ENCODE assay signal across 12 cellular contexts in the genomic region with DNA sequence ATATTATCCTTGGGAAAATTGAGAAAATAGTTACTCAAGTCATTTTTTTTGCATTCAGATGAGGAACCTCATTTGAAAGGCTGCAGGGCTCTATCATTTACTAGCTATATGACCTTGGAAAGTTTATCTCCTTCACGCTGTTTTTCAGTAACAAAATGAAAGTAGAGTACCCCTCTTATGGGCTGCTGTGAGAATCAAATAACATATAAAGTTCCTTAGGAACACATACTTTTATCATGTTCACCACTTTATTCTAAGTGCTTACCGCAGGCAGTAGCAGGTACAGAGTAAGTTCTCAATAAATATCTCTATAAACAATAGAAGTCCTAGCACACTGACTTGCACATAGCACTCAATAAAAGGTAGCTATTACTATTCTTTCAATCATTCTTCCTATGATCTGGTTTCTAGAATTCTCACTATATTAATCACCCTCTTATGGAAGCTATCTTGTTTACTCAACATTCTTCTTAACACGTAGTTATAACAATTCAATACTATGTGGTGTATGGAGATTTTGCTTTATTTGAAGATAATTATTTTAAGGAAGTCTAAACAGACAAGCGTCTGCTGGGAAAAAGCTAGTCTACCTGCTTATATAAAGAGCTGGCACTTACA. TPM values are rescaled to one million over a fixed set of nuclear protein-coding genes. Genes with fewer than 3 reads are reported as not detected.
DNase-seq lines count a peak whose midpoint lies in the region; ATAC-seq, FAIRE-seq and TF ChIP-seq lines count a peak whose summit lies in the region.
"Had no signal": no experiment of that assay in that cellular context is flagged by ENCODE, and none has a peak within 500 bp of the region (broad histone marks: within the 10 kb centered on the region; RNA-seq: fewer than 3 reads in every experiment).

No MANE protein-coding gene starts in this region.

- no peak for TF ChIP-seq CTCF in HepG2 (CRISPR knock-in tag; IDR thresholded peaks at IDR 0.05)
- TF ChIP-seq CTCF in right lobe of liver (IDR thresholded peaks at IDR 0.05), result no peak
- TF ChIP-seq CTCF in lower lobe of right lung (IDR thresholded peaks at IDR 0.05), result no peak

- DNase-seq in HepG2 (ENCODE audit: low spot score) (no peak), right lobe of liver (no peak), lower lobe of right lung (no peak), 8988T (no peak), aorta (no peak)
- DNase-seq in activated T-helper 2 cell treated with anti-CD3 and anti-CD28 coated beads, Interferon-gamma antibody, Interleukin-2, Interleukin-4, amounts not matched to agents 10 μg/mL and 5 μg/mL and 100 μg/mL, durations not matched to agents 14 hours and 24 hours and 36 hours (ENCODE audit: low spot score), result no peak
- DNase-seq in stimulated activated CD4-positive, alpha-beta T cell treated with anti-CD3 and anti-CD28 coated beads, Interleukin-2, amount 100 ng/mL, for 24 hours, result no peak
- DNase-seq: Kasumi-1; NK-92 treated with Interleukin-12 subunit alpha and Interleukin-12 subunit beta, amount 100 ng/mL, for 24 hours; stimulated activated CD4-positive, alpha-beta T cell treated with anti-CD3 and anti-CD28 coated beads, Interleukin-4, amount 100 ng/mL, for 1 hour had no signal

- peaks cover 43% of the 10 kb centered on the region for H3K79me2 ChIP-seq in HepG2 (ENCODE audit: insufficient read depth, low read length)

- TF ChIP-seq EP300 in HepG2 (IDR thresholded peaks at IDR 0.05; ENCODE audit: low read depth in 2 of 2, low read length in 2 of 2) (no peak), HepG2 (CRISPR knock-in tag; IDR thresholded peaks at IDR 0.05; ENCODE audit: borderline replicate concordance) (no peak)

- CTCF ChIA-PET in HepG2 (lab: Yijun Ruan, JAX; ENCODE audit: low intra/inter-chr PET ratio, low total read pairs), result no interaction called here

- H3K4me2 ChIP-seq in HepG2 (ENCODE audit: low read depth, low read length), result peak overlapping the region; percentile 97

- H3K27ac ChIP-seq in HepG2 (ENCODE audit: extremely low read length, insufficient read depth, low read length) (no peak overlapping the region), right lobe of liver (no peak overlapping the region), lower lobe of right lung (peak overlapping the region; percentile 98), aorta (ENCODE audit: low read depth in 1 of 2, low read length in 2 of 2) (no peak overlapping the region)

- H3K4me3 ChIP-seq in HepG2 (replicated peaks in 1 of 3; ENCODE audit: insufficient read depth in 1 of 3, low read depth in 2 of 3, low read length in 3 of 3) (no peak overlapping the region; a peak in 1 of 6 replicates), right lobe of liver (peak overlapping the region in 1 of 3 donors; percentile 78), lower lobe of right lung (peak overlapping the region; percentile 74), aorta (ENCODE audit: low read length in 2 of 2) (no peak overlapping the region)
- H3K4me3 ChIP-seq: lung had no signal

- ATAC-seq in HepG2 (no peak), right lobe of liver (no peak), lower lobe of right lung (no peak), aorta (ENCODE audit: low FRiP score) (no peak), HG03432 (IDR thresholded peaks at IDR 0.05; ENCODE audit: unreplicated experiment) (no peak)

- WGBS in HepG2 (ENCODE audit: low lambda C conversion rate), result 98% methylated on average over 4 of the region's 4 CpGs
- WGBS in right lobe of liver (ENCODE audit: insufficient coverage, low coverage, low lambda C conversion rate, missing lambda C conversion rate), result 67% methylated on average over 4 of the region's 4 CpGs
- 76 to 85% methylated on average over 4 of the region's 4 CpGs for WGBS in aorta, 2 donors

- H3K9ac ChIP-seq in HepG2 (ENCODE audit: insufficient read depth, low read depth, low read length), result no peak overlapping the region

- intact Hi-C loops in HepG2 (cut with micrococcal nuclease; ENCODE audit: unreplicated experiment) (no loop called here), right lobe of liver (cut with DNase I) (no loop called here), lower lobe of right lung (cut with DNase I) (no loop called here), aorta (cut with DNase I) (loop anchor here in 1 of 2 donors (5.0 kb wide), 1 partner anchor 51 kb away; no protein-coding TSS in a partner anchor)
- intact Hi-C loops in activated T-helper 2 cell treated with anti-CD3 and anti-CD28 coated beads, Interferon-gamma antibody, Interleukin-2, Interleukin-4, amounts not matched to agents 10 μg/mL and 5 μg/mL and 100 μg/mL, durations not matched to agents 14 hours and 24 hours and 36 hours (cut with micrococcal nuclease), result no loop called here

- TF ChIP-seq POLR2A in HepG2 (IDR thresholded peaks at IDR 0.05; ENCODE audit: insufficient read depth in 1 of 2, low read depth in 2 of 2, low read length in 2 of 2), result no peak
- TF ChIP-seq POLR2A in right lobe of liver (IDR thresholded peaks at IDR 0.05), result no peak

- H4K20me1 ChIP-seq in HepG2 (ENCODE audit: insufficient read depth, low read length), result no peaks in the 10 kb centered on the region

- in situ Hi-C loops in HepG2 (cut with HindIII; ENCODE audit: extremely low pct_ligation_motif_present, low pct_unique_long_range_greater_than_20kb), result no loop called here

- H3K27me3 ChIP-seq in HepG2 (ENCODE audit: control insufficient read depth in 1 of 2, insufficient read depth in 2 of 2, low read length in 2 of 2), result peaks cover 0 to 3% of the 10 kb centered on the region in 2 experiments; a peak in 1 of 5 replicates
- no peaks in the 10 kb centered on the region for H3K27me3 ChIP-seq in right lobe of liver
- H3K27me3 ChIP-seq in lower lobe of right lung (ENCODE audit: low read depth), result no peaks in the 10 kb centered on the region
- H3K27me3 ChIP-seq in aorta (ENCODE audit: control insufficient read depth in 1 of 2, insufficient read depth in 2 of 2, low read length in 1 of 2), result no peaks in the 10 kb centered on the region

- H3K4me1 ChIP-seq in HepG2 (ENCODE audit: insufficient read depth, low read length) (peaks cover 37% of the 10 kb centered on the region), right lobe of liver (peaks cover 0 to 33% (median 6%) of the 10 kb centered on the region in 4 donors), lower lobe of right lung (peaks cover 38% of the 10 kb centered on the region), aorta (ENCODE audit: control insufficient read depth in 1 of 2, insufficient read depth in 2 of 2, low read length in 2 of 2) (peaks cover 0 to 4% of the 10 kb centered on the region in 2 donors)

- H3K36me3 Mint-ChIP-seq in activated T-helper 2 cell treated with anti-CD3 and anti-CD28 coated beads, Interferon-gamma antibody, Interleukin-2, Interleukin-4, amounts not matched to agents 10 μg/mL and 5 μg/mL and 100 μg/mL, durations not matched to agents 14 hours and 24 hours and 36 hours (ENCODE audit: low read depth), result peaks cover 38% of the 10 kb centered on the region

- BruUV-seq in HepG2 (replicated peaks; lab: Mats Ljungman, UMichigan), result no TSS peak

- no peaks in the 10 kb centered on the region for H3K9me3 Mint-ChIP-seq in activated T-helper 2 cell treated with anti-CD3 and anti-CD28 coated beads, Interferon-gamma antibody, Interleukin-2, Interleukin-4, amounts not matched to agents 10 μg/mL and 5 μg/mL and 100 μg/mL, durations not matched to agents 14 hours and 24 hours and 36 hours

- peaks cover 23% of the 10 kb centered on the region for H3K4me1 Mint-ChIP-seq in activated T-helper 2 cell treated with anti-CD3 and anti-CD28 coated beads, Interferon-gamma antibody, Interleukin-2, Interleukin-4, amounts not matched to agents 10 μg/mL and 5 μg/mL and 100 μg/mL, durations not matched to agents 14 hours and 24 hours and 36 hours (ENCODE audit: low read depth)

- no peak for FAIRE-seq in HepG2 (lab: Jason Lieb, UNC)

- H2AFZ ChIP-seq in HepG2 (ENCODE audit: low read length), result no peak overlapping the region

- H3K4me3 Mint-ChIP-seq in activated T-helper 2 cell treated with anti-CD3 and anti-CD28 coated beads, Interferon-gamma antibody, Interleukin-2, Interleukin-4, amounts not matched to agents 10 μg/mL and 5 μg/mL and 100 μg/mL, durations not matched to agents 14 hours and 24 hours and 36 hours (ENCODE audit: low read depth), result peak overlapping the region; percentile 92

- H3K36me3 ChIP-seq in HepG2 (replicated peaks in 1 of 2; ENCODE audit: control insufficient read depth in 1 of 2, insufficient read depth in 2 of 2, low read length in 2 of 2) (no peaks in the 10 kb centered on the region; a peak in 1 of 5 replicates), right lobe of liver (no peaks in the 10 kb centered on the region), lower lobe of right lung (peaks cover 4% of the 10 kb centered on the region), aorta (ENCODE audit: control insufficient read depth in 1 of 2, insufficient read depth in 2 of 2, low read length in 1 of 2) (no peaks in the 10 kb centered on the region)

- H3K9me3 ChIP-seq in HepG2 (ENCODE audit: low read length) (no peaks in the 10 kb centered on the region), right lobe of liver (no peaks in the 10 kb centered on the region), lower lobe of right lung (no peaks in the 10 kb centered on the region), aorta (ENCODE audit: control insufficient read depth, low read length) (no peaks in the 10 kb centered on the region)

- POLR2A ChIA-PET in HepG2 (lab: Yijun Ruan, JAX), result no interaction called here

- no peak overlapping the region for H3K27ac Mint-ChIP-seq in activated T-helper 2 cell treated with anti-CD3 and anti-CD28 coated beads, Interferon-gamma antibody, Interleukin-2, Interleukin-4, amounts not matched to agents 10 μg/mL and 5 μg/mL and 100 μg/mL, durations not matched to agents 14 hours and 24 hours and 36 hours

- no peaks in the 10 kb centered on the region for H3K27me3 Mint-ChIP-seq in activated T-helper 2 cell treated with anti-CD3 and anti-CD28 coated beads, Interferon-gamma antibody, Interleukin-2, Interleukin-4, amounts not matched to agents 10 μg/mL and 5 μg/mL and 100 μg/mL, durations not matched to agents 14 hours and 24 hours and 36 hours (ENCODE audit: low read depth)

- no peak for TF ChIP-seq RAD21 in HepG2 (CRISPR knock-in tag; IDR thresholded peaks at IDR 0.05)

RNA-seq across cellular contexts. Expression of gene C11orf71, which starts 1.9 kb away (rescaled TPM):
- 7.1 and 9.4 TPM in 2 replicates for total RNA-seq in HepG2 (2016; rRNA removed; fragmentation: Illumina TruSeq; extraction: Trizol)
- 7.4 and 8.2 TPM in 2 replicates for total RNA-seq in HepG2 (2016; cell fraction: cytosol; rRNA removed; fragmentation: Illumina TruSeq; extraction: Trizol; ENCODE audit: low read depth)
- 8.0 and 8.3 TPM in 2 replicates for total RNA-seq in HepG2 (2016; cell fraction: insoluble cytoplasmic fraction; rRNA removed; fragmentation: Illumina TruSeq; extraction: Trizol)
- 11.7 and 12.3 TPM in 2 replicates for total RNA-seq in HepG2 (2016; cell fraction: membrane; rRNA removed; fragmentation: Illumina TruSeq; extraction: Trizol)
- 8.5 and 9.0 TPM in 2 replicates for total RNA-seq in HepG2 (2016; cell fraction: nucleus; rRNA removed; fragmentation: Illumina TruSeq; extraction: Trizol)
- polyA plus RNA-seq in HepG2 (2011; rRNA removed), result 7.8 and 9.4 TPM in 2 replicates
- polyA plus RNA-seq in HepG2 (2011; cell fraction: cytosol; rRNA removed), result 7.8 and 8.4 TPM in 2 replicates
- polyA plus RNA-seq in HepG2 (2011; cell fraction: nucleus; rRNA removed), result 7.5 and 8.0 TPM in 2 replicates
- polyA plus RNA-seq in HepG2 (2012), result 5.8 and 8.7 TPM in 2 replicates
- 10.7 and 11.4 TPM in 2 replicates for polyA plus RNA-seq in HepG2 (2016; cell fraction: cytosol; fragmentation: Illumina TruSeq; extraction: Trizol; ENCODE audit: low read depth)
- polyA plus RNA-seq in HepG2 (2016; cell fraction: insoluble cytoplasmic fraction; fragmentation: Illumina TruSeq; extraction: Trizol; ENCODE audit: low read depth), result 9.7 and 10.3 TPM in 2 replicates
- 12.3 and 13.4 TPM in 2 replicates for polyA plus RNA-seq in HepG2 (2016; cell fraction: membrane; fragmentation: Illumina TruSeq; extraction: Trizol; ENCODE audit: low read depth)
- polyA plus RNA-seq in HepG2 (2016; cell fraction: nucleus; fragmentation: Illumina TruSeq; extraction: Trizol; ENCODE audit: insufficient read depth, low read depth), result 9.5 and 9.6 TPM in 2 replicates
- 7.3 and 8.6 TPM in 2 replicates for polyA minus RNA-seq in HepG2 (2011; rRNA and poly(A)+ RNA removed; ENCODE audit: low replicate concordance)
- 2.4 and 3.7 TPM in 2 replicates for polyA minus RNA-seq in HepG2 (2011; cell fraction: cytosol; rRNA and poly(A)+ RNA removed)
- 14.7 and 15.8 TPM in 2 replicates for polyA minus RNA-seq in HepG2 (2011; cell fraction: nucleus; rRNA and poly(A)+ RNA removed)
- 10 to 100 TPM in 3 of 6 experiments, 1 to 10 TPM in 3; 4.9 to 13.4 (median 8.6) TPM for total RNA-seq in right lobe of liver
- total RNA-seq in activated T-helper 2 cell treated with anti-CD3 and anti-CD28 coated beads, Interferon-gamma antibody, Interleukin-2, Interleukin-4, amounts not matched to agents 10 μg/mL and 5 μg/mL and 100 μg/mL, durations not matched to agents 14 hours and 24 hours and 36 hours, result 5.8 and 6.3 TPM in 2 replicates
- 8.7 TPM for total RNA-seq in lower lobe of right lung
- 1 to 10 TPM; 4.4 to 4.9 TPM for total RNA-seq in aorta
- polyA plus RNA-seq in aorta, result 1 to 10 TPM; 4.4 to 6.1 TPM

RNA-seq across cellular contexts. Expression of gene RBM7, which starts 2.1 kb away (rescaled TPM):
- 30.5 and 52.6 TPM in 2 replicates for total RNA-seq in HepG2 (2016; rRNA removed; fragmentation: Illumina TruSeq; extraction: Trizol)
- total RNA-seq in HepG2 (2016; cell fraction: cytosol; rRNA removed; fragmentation: Illumina TruSeq; extraction: Trizol; ENCODE audit: low read depth), result 10.4 and 12.4 TPM in 2 replicates
- total RNA-seq in HepG2 (2016; cell fraction: insoluble cytoplasmic fraction; rRNA removed; fragmentation: Illumina TruSeq; extraction: Trizol), result 30.6 and 50.0 TPM in 2 replicates
- total RNA-seq in HepG2 (2016; cell fraction: membrane; rRNA removed; fragmentation: Illumina TruSeq; extraction: Trizol), result 29.5 and 33.1 TPM in 2 replicates
- 22.1 and 24.3 TPM in 2 replicates for total RNA-seq in HepG2 (2016; cell fraction: nucleus; rRNA removed; fragmentation: Illumina TruSeq; extraction: Trizol)
- 32.2 and 32.3 TPM in 2 replicates for polyA plus RNA-seq in HepG2 (2011; rRNA removed)
- 19.1 and 25.0 TPM in 2 replicates for polyA plus RNA-seq in HepG2 (2011; cell fraction: cytosol; rRNA removed)
- 6.3 and 9.4 TPM in 2 replicates for polyA plus RNA-seq in HepG2 (2011; cell fraction: nucleus; rRNA removed)
- polyA plus RNA-seq in HepG2 (2012), result 34.5 and 46.3 TPM in 2 replicates
- polyA plus RNA-seq in HepG2 (2016; cell fraction: cytosol; fragmentation: Illumina TruSeq; extraction: Trizol; ENCODE audit: low read depth), result 7.5 and 7.8 TPM in 2 replicates
- polyA plus RNA-seq in HepG2 (2016; cell fraction: insoluble cytoplasmic fraction; fragmentation: Illumina TruSeq; extraction: Trizol; ENCODE audit: low read depth), result 50.2 and 59.9 TPM in 2 replicates
- polyA plus RNA-seq in HepG2 (2016; cell fraction: membrane; fragmentation: Illumina TruSeq; extraction: Trizol; ENCODE audit: low read depth), result 16.8 and 21.0 TPM in 2 replicates
- 19.2 and 19.9 TPM in 2 replicates for polyA plus RNA-seq in HepG2 (2016; cell fraction: nucleus; fragmentation: Illumina TruSeq; extraction: Trizol; ENCODE audit: insufficient read depth, low read depth)
- 30.6 and 47.3 TPM in 2 replicates for polyA minus RNA-seq in HepG2 (2011; rRNA and poly(A)+ RNA removed; ENCODE audit: low replicate concordance)
- 44.6 and 63.7 TPM in 2 replicates for polyA minus RNA-seq in HepG2 (2011; cell fraction: cytosol; rRNA and poly(A)+ RNA removed)
- 42.2 and 63.9 TPM in 2 replicates for polyA minus RNA-seq in HepG2 (2011; cell fraction: nucleus; rRNA and poly(A)+ RNA removed)
- total RNA-seq in right lobe of liver, result 10 to 100 TPM; 10.5 to 27.3 (median 15.3) TPM
- total RNA-seq in activated T-helper 2 cell treated with anti-CD3 and anti-CD28 coated beads, Interferon-gamma antibody, Interleukin-2, Interleukin-4, amounts not matched to agents 10 μg/mL and 5 μg/mL and 100 μg/mL, durations not matched to agents 14 hours and 24 hours and 36 hours, result 39.4 and 39.6 TPM in 2 replicates
- total RNA-seq in lower lobe of right lung, result 25.8 TPM
- total RNA-seq in aorta, result 10 to 100 TPM; 37.1 to 37.9 TPM
- 10 to 100 TPM; 19.9 to 22.3 TPM for polyA plus RNA-seq in aorta

RNA-seq across cellular contexts. Expression of gene REXO2, which starts 40.9 kb away (rescaled TPM):
- total RNA-seq in HepG2 (2016; rRNA removed; fragmentation: Illumina TruSeq; extraction: Trizol) (104 and 111 TPM in 2 replicates), right lobe of liver (10 to 100 TPM; 25.8 to 73.9 (median 37.0) TPM), lower lobe of right lung (67.5 TPM), aorta (100 to 1,000 TPM; 103 to 109 TPM)
- total RNA-seq in HepG2 (2016; cell fraction: cytosol; rRNA removed; fragmentation: Illumina TruSeq; extraction: Trizol; ENCODE audit: low read depth), result 32.0 and 35.0 TPM in 2 replicates
- total RNA-seq in HepG2 (2016; cell fraction: insoluble cytoplasmic fraction; rRNA removed; fragmentation: Illumina TruSeq; extraction: Trizol), result 102 and 115 TPM in 2 replicates
- 54.9 and 60.7 TPM in 2 replicates for total RNA-seq in HepG2 (2016; cell fraction: membrane; rRNA removed; fragmentation: Illumina TruSeq; extraction: Trizol)
- total RNA-seq in HepG2 (2016; cell fraction: nucleus; rRNA removed; fragmentation: Illumina TruSeq; extraction: Trizol), result 62.8 and 72.9 TPM in 2 replicates
- polyA plus RNA-seq in HepG2 (2011; rRNA removed) (79.6 and 95.6 TPM in 2 replicates), aorta (100 to 1,000 TPM in 1 of 2 donors, 10 to 100 TPM in 1; 96.3 to 105 TPM)
- 69.5 and 84.2 TPM in 2 replicates for polyA plus RNA-seq in HepG2 (2011; cell fraction: cytosol; rRNA removed)
- polyA plus RNA-seq in HepG2 (2011; cell fraction: nucleus; rRNA removed), result 66.3 and 74.0 TPM in 2 replicates
- polyA plus RNA-seq in HepG2 (2012), result 58.5 TPM in 2 replicates
- polyA plus RNA-seq in HepG2 (2016; cell fraction: cytosol; fragmentation: Illumina TruSeq; extraction: Trizol; ENCODE audit: low read depth), result 25.3 and 31.4 TPM in 2 replicates
- 99.0 and 102 TPM in 2 replicates for polyA plus RNA-seq in HepG2 (2016; cell fraction: insoluble cytoplasmic fraction; fragmentation: Illumina TruSeq; extraction: Trizol; ENCODE audit: low read depth)
- 35.5 and 45.8 TPM in 2 replicates for polyA plus RNA-seq in HepG2 (2016; cell fraction: membrane; fragmentation: Illumina TruSeq; extraction: Trizol; ENCODE audit: low read depth)
- polyA plus RNA-seq in HepG2 (2016; cell fraction: nucleus; fragmentation: Illumina TruSeq; extraction: Trizol; ENCODE audit: insufficient read depth, low read depth), result 85.7 and 105 TPM in 2 replicates
- 14.5 and 18.7 TPM in 2 replicates for polyA minus RNA-seq in HepG2 (2011; rRNA and poly(A)+ RNA removed; ENCODE audit: low replicate concordance)
- polyA minus RNA-seq in HepG2 (2011; cell fraction: cytosol; rRNA and poly(A)+ RNA removed), result 20.2 and 23.3 TPM in 2 replicates
- 63.9 and 66.8 TPM in 2 replicates for polyA minus RNA-seq in HepG2 (2011; cell fraction: nucleus; rRNA and poly(A)+ RNA removed)
- 94.0 and 98.9 TPM in 2 replicates for total RNA-seq in activated T-helper 2 cell treated with anti-CD3 and anti-CD28 coated beads, Interferon-gamma antibody, Interleukin-2, Interleukin-4, amounts not matched to agents 10 μg/mL and 5 μg/mL and 100 μg/mL, durations not matched to agents 14 hours and 24 hours and 36 hours
